17 cellular contexts compared by ENCODE assay signal in the genomic region with DNA sequence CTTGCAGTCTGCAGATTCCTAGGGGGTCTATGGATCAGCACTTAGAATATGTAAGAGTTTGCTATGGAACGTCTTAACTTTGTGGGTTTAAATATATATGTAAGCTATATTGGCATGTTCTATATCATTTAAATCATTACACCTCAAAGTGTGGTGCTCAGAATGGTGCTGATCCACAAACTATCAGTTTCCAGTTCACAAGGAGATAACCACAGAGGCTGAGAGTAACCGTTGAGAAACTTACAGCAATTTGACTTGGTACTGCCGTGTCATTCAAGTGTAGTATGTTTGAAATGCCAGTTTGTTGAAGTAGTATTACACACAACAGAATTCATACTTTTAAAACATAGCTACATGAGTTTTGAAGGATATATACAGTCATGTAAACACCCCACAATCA.
DNase-seq lines count a peak whose midpoint lies in the region; ATAC-seq and TF ChIP-seq lines count a peak whose summit lies in the region.
"Had no signal": no experiment of that assay in that cellular context is flagged by ENCODE, and none has a peak within 500 bp of the region (broad histone marks: within the 10 kb centered on the region; RNA-seq: fewer than 3 reads in every experiment).

No MANE protein-coding gene starts in this region.

- H3K27ac Mint-ChIP-seq in Caco-2 (ENCODE audit: unreplicated experiment) = peak overlapping the region; percentile 24

- peaks cover 18% of the 10 kb centered on the region for H3K4me1 ChIP-seq in Caco-2
- H3K4me1 ChIP-seq in HUES48 (ENCODE audit: control insufficient read depth, insufficient read depth, low read length) = peaks cover 16% of the 10 kb centered on the region
- H3K4me1 ChIP-seq in adipocyte (ENCODE audit: control insufficient read depth, insufficient read depth, low read length) = peaks cover 43% of the 10 kb centered on the region
- no peaks in the 10 kb centered on the region for H3K4me1 ChIP-seq in mesendoderm (ENCODE audit: control insufficient read depth, low read depth, low read length)
- H3K4me1 ChIP-seq in right atrium auricular region = no peaks in the 10 kb centered on the region
- H3K4me1 ChIP-seq: BE2C had no signal

- no TSS peak for BruUV-seq in Caco-2 (replicated peaks; lab: Mats Ljungman, UMichigan)

- ATAC-seq in GM21381 (IDR thresholded peaks at IDR 0.05; ENCODE audit: unreplicated experiment) = no peak

- H2BK5ac ChIP-seq in mesendoderm (ENCODE audit: low read length) = no peak overlapping the region

- TF ChIP-seq CTCF in Caco-2 (IDR thresholded peaks at IDR 0.05; ENCODE audit: insufficient read depth in 1 of 2, low read depth in 1 of 2, low read length in 1 of 2, severe bottlenecking in 1 of 2, unreplicated experiment in 1 of 2) (no peak), WERI-Rb-1 (IDR thresholded peaks at IDR 0.05; ENCODE audit: low read depth, low read length) (no peak), right atrium auricular region (IDR thresholded peaks at IDR 0.05) (no peak)

- peak overlapping the region; percentile 86 for H2BK15ac ChIP-seq in mesendoderm (replicated peaks; ENCODE audit: low read depth)

- WGBS in mesendoderm (ENCODE audit: extremely low coverage, insufficient coverage, low lambda C conversion rate) = no CpG with 5 or more reads among the region's 3 CpGs

- no peak overlapping the region for H2AK5ac ChIP-seq in mesendoderm (ENCODE audit: low read length)

- no peak overlapping the region for H2BK120ac ChIP-seq in mesendoderm (ENCODE audit: low read depth, low read length)

- peaks cover 12% of the 10 kb centered on the region for H3K4me1 Mint-ChIP-seq in Caco-2 (ENCODE audit: low read depth, unreplicated experiment)

- no peaks in the 10 kb centered on the region for H3K27me3 ChIP-seq in Caco-2 (replicated peaks; ENCODE audit: control insufficient read depth, insufficient read depth, low read length)
- no peaks in the 10 kb centered on the region for H3K27me3 ChIP-seq in HUES48 (ENCODE audit: control insufficient read depth, insufficient read depth, low read length)
- H3K27me3 ChIP-seq in adipocyte (replicated peaks; ENCODE audit: control insufficient read depth, insufficient read depth, low read length) = no peaks in the 10 kb centered on the region
- no peaks in the 10 kb centered on the region for H3K27me3 ChIP-seq in mesendoderm (ENCODE audit: insufficient read depth, low read length, poor library complexity)
- no peaks in the 10 kb centered on the region for H3K27me3 ChIP-seq in WERI-Rb-1 (ENCODE audit: insufficient read depth, low read depth, severe bottlenecking)
- no peaks in the 10 kb centered on the region for H3K27me3 ChIP-seq in right atrium auricular region
- H3K27me3 ChIP-seq: BE2C had no signal

- H3K56ac ChIP-seq in mesendoderm (ENCODE audit: low read length) = no peak overlapping the region

- H3K4me2 ChIP-seq in mesendoderm (ENCODE audit: low read length) = no peak overlapping the region

- POLR2A ChIA-PET in Caco-2 (lab: Charles Lee) = no interaction called here

- no peaks in the 10 kb centered on the region for H3K27me3 Mint-ChIP-seq in Caco-2 (ENCODE audit: insufficient read depth, unreplicated experiment)
- H3K27me3 Mint-ChIP-seq: CD4-positive, alpha-beta memory T cell had no signal

- H3K4me3 ChIP-seq in Caco-2 (ENCODE audit: low read depth, low read length) (no peak overlapping the region), HUES48 (ENCODE audit: low read depth, low read length) (no peak overlapping the region), adipocyte (ENCODE audit: low read length) (no peak overlapping the region), mesendoderm (ENCODE audit: low read length) (no peak overlapping the region), WERI-Rb-1 (ENCODE audit: low read depth, low read length) (no peak overlapping the region), right atrium auricular region (no peak overlapping the region)

- H3K9ac ChIP-seq in HUES48 (ENCODE audit: low read depth, low read length) = no peak overlapping the region
- H3K9ac ChIP-seq in adipocyte (ENCODE audit: low read length) = peak overlapping the region; percentile 9
- no peak overlapping the region for H3K9ac ChIP-seq in mesendoderm (ENCODE audit: low read length)

- H3K36me3 Mint-ChIP-seq in Caco-2 (ENCODE audit: insufficient read depth, unreplicated experiment) = no peaks in the 10 kb centered on the region

- intact Hi-C loops in Caco-2 (cut with micrococcal nuclease; ENCODE audit: unreplicated experiment) = no loop called here

- H4K5ac ChIP-seq in mesendoderm (ENCODE audit: low read length) = no peak overlapping the region

- no peak overlapping the region for H3K4ac ChIP-seq in mesendoderm (ENCODE audit: low read depth, low read length)

- no peaks in the 10 kb centered on the region for H3K79me2 ChIP-seq in mesendoderm (ENCODE audit: control insufficient read depth, insufficient read depth, low read length)

- no peak overlapping the region for H4K8ac ChIP-seq in mesendoderm (ENCODE audit: low read depth, low read length)

- no peak for DNase-seq in Caco-2
- no peak for DNase-seq in adipocyte (ENCODE audit: low read depth)
- peak; percentile 7 for DNase-seq in mesendoderm
- DNase-seq in WERI-Rb-1 = no peak
- DNase-seq in right atrium auricular region (ENCODE audit: low spot score) = no peak
- DNase-seq in stimulated activated naive CD4-positive, alpha-beta T cell treated with Interleukin-2 at 50 U/mL for 16 hours (lab: John Stamatoyannopoulos, UW) = no peak
- DNase-seq: BE2C; CD4-positive, alpha-beta memory T cell; DMS153; DMS79 treated with DMSO at 0.1 percent for 48 hours; EL; IMR-90; KBM-7 had no signal

- H3K4me3 Mint-ChIP-seq in Caco-2 (ENCODE audit: unreplicated experiment) = no peak overlapping the region
- H3K4me3 Mint-ChIP-seq: CD4-positive, alpha-beta memory T cell had no signal

- CTCF ChIA-PET in Caco-2 (lab: Charles Lee) = no interaction called here

- H3K36me3 ChIP-seq in Caco-2 (ENCODE audit: control insufficient read depth, insufficient read depth, low read length) (no peaks in the 10 kb centered on the region), HUES48 (ENCODE audit: control insufficient read depth, insufficient read depth, low read length) (no peaks in the 10 kb centered on the region), adipocyte (ENCODE audit: control insufficient read depth, insufficient read depth, low read length, severe bottlenecking) (no peaks in the 10 kb centered on the region), mesendoderm (ENCODE audit: control insufficient read depth, insufficient read depth, low read length) (no peaks in the 10 kb centered on the region), WERI-Rb-1 (no peaks in the 10 kb centered on the region; the same call in 1 of the 2 replicates), right atrium auricular region (no peaks in the 10 kb centered on the region)
- H3K36me3 ChIP-seq: BE2C had no signal

- no peaks in the 10 kb centered on the region for H3K9me3 Mint-ChIP-seq in Caco-2 (ENCODE audit: unreplicated experiment)

- H3K18ac ChIP-seq in mesendoderm (ENCODE audit: low read length) = peak overlapping the region; percentile 72

- H3K9me3 ChIP-seq in Caco-2 (no peaks in the 10 kb centered on the region), HUES48 (ENCODE audit: control insufficient read depth, insufficient read depth, low read length) (no peaks in the 10 kb centered on the region), adipocyte (ENCODE audit: control insufficient read depth, low read length) (no peaks in the 10 kb centered on the region), WERI-Rb-1 (ENCODE audit: severe bottlenecking) (no peaks in the 10 kb centered on the region), right atrium auricular region (no peaks in the 10 kb centered on the region)
- H3K9me3 ChIP-seq: BE2C had no signal

- peak overlapping the region; percentile 86 for H3K27ac ChIP-seq in HUES48 (ENCODE audit: low read depth, low read length)
- no peak overlapping the region for H3K27ac ChIP-seq in mesendoderm (ENCODE audit: low read depth, low read length)
- H3K27ac ChIP-seq in WERI-Rb-1 = no peak overlapping the region
- no peak overlapping the region for H3K27ac ChIP-seq in right atrium auricular region
- H3K27ac ChIP-seq: C4-2B, HL-60 had no signal

- H3K79me1 ChIP-seq in mesendoderm (ENCODE audit: low read length) = no peaks in the 10 kb centered on the region

- H3K23ac ChIP-seq in mesendoderm (ENCODE audit: low read length) = no peak overlapping the region
